Comparison of ENCODE assay signal across 8 cellular contexts in genomic region chr1:204746838-204747442, GRCh38.
DNase-seq lines count a peak whose midpoint lies in the region.

No MANE protein-coding gene starts in this region.

- in situ Hi-C loops in KBM-7 (cut with MboI; ENCODE audit: low pct_unique_long_range_greater_than_20kb, low sequenced_read_pairs): no loop called here

- H3K36me3 ChIP-seq in adipocyte (ENCODE audit: control insufficient read depth, insufficient read depth, low read length, severe bottlenecking): no peaks in the 10 kb centered on the region

- H3K27me3 ChIP-seq in adipocyte (replicated peaks; ENCODE audit: control insufficient read depth, insufficient read depth, low read length): peaks cover 70% of the 10 kb centered on the region

- no peak overlapping the region for H3K4me3 ChIP-seq in adipocyte (ENCODE audit: low read length)

- DNase-seq in DMS53 treated with DMSO at 0.1 percent for 48 hours (lab: John Stamatoyannopoulos, UW; ENCODE audit: unreplicated experiment) (peak; percentile 61), KBM-7 (peak; percentile 66), SKM-1 treated with dmso at 0.1 percent for 144 hours (lab: John Stamatoyannopoulos, UW; ENCODE audit: unreplicated experiment) (peak; percentile 74), adipocyte (ENCODE audit: low read depth) (peak; percentile 29), iPS DF 19.7 (ENCODE audit: low read depth, low spot score) (peak; percentile 35), mucosa of gallbladder (ENCODE audit: low spot score) (no peak), HPDE6-E6E7 (ENCODE audit: extremely low spot score) (no peak)
- DNase-seq in stimulated activated CD4-positive, alpha-beta T cell treated with anti-CD3 and anti-CD28 coated beads, Interleukin-12 subunit alpha, Interleukin-12 subunit beta, amount 100 ng/mL, for 48 hours (ENCODE audit: low read depth in 2 of 3, low spot score in 1 of 3): peak in 2 of 3 donors; percentile 17 to 37

- H3K4me1 ChIP-seq in adipocyte (ENCODE audit: control insufficient read depth, insufficient read depth, low read length): no peaks in the 10 kb centered on the region

- H3K9me3 ChIP-seq in adipocyte (ENCODE audit: control insufficient read depth, low read length): no peaks in the 10 kb centered on the region

- no peak overlapping the region for H3K9ac ChIP-seq in adipocyte (ENCODE audit: low read length)

Comparison
In these comparisons a context has a peak if more than half of its experiments do, and no peak if none do; other contexts are left out.
1. DNase-seq: peak in DMS53 treated with DMSO at 0.1 percent for 48 hours (single experiment), KBM-7 (single experiment), SKM-1 treated with dmso at 0.1 percent for 144 hours (single experiment), adipocyte (single experiment), iPS DF 19.7 (single experiment) and stimulated activated CD4-positive, alpha-beta T cell treated with anti-CD3 and anti-CD28 coated beads, Interleukin-12 subunit alpha, Interleukin-12 subunit beta, amount 100 ng/mL, for 48 hours (2 of 3); none in mucosa of gallbladder (single experiment) and HPDE6-E6E7 (single experiment).